20 cellular contexts compared by ENCODE assay signal in the genomic region with DNA sequence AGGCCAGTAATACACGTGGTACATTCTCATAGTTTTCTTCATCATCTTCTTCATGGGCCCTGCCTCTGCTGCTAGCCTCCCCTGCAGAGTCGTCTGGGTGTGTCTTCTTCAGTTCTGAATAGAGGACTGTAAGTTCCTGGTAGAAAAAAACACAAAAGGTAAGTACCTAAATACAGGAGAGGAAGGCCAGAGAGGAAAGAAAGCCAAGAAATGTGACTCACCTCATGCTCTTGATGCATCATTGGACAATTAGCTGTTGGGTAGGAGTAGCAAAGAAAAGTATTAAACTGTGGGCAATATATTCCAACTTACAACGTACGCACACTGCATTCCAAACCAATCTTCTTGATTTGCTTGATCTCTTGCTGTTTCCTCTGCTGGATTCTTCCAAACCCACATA. TPM values are rescaled to one million over a fixed set of nuclear protein-coding genes. Genes with fewer than 3 reads are reported as not detected.
A peak's percentile ranks its signal among the peaks of the same experiment; 100 is the strongest.
DNase-seq lines count a peak whose midpoint lies in the region; ATAC-seq and TF ChIP-seq lines count a peak whose summit lies in the region.
"Had no signal": no experiment of that assay in that cellular context is flagged by ENCODE, and none has a peak within 500 bp of the region (broad histone marks: within the 10 kb centered on the region; RNA-seq: fewer than 3 reads in every experiment).

No MANE protein-coding gene starts in this region.

- no peaks in the 10 kb centered on the region for H3K27me3 Mint-ChIP-seq in Calu3 (ENCODE audit: unreplicated experiment)
- no peaks in the 10 kb centered on the region for H3K27me3 Mint-ChIP-seq in activated CD4-positive, alpha-beta T cell treated with anti-CD3 and anti-CD28 coated beads, Interleukin-2, amount 10 ng/mL, durations not matched to agents 7 days and 5 days
- H3K27me3 Mint-ChIP-seq: CD4-positive, CD25-positive, alpha-beta regulatory T cell had no signal

- BruUV-seq in Calu3 (replicated peaks; lab: Mats Ljungman, UMichigan), result TSS peak; percentile 57
- no TSS peak for BruUV-seq in mammary epithelial cell (replicated peaks; lab: Mats Ljungman, UMichigan)

- ATAC-seq in HG02571 (IDR thresholded peaks at IDR 0.05; ENCODE audit: unreplicated experiment) (no peak), HG03135 (IDR thresholded peaks at IDR 0.05; ENCODE audit: unreplicated experiment) (no peak)
- ATAC-seq: GM12878 had no signal

- intact Hi-C loops in Calu3 (cut with micrococcal nuclease; ENCODE audit: unreplicated experiment) (no loop called here), mammary epithelial cell (cut with micrococcal nuclease) (no loop called here)

- TF ChIP-seq CTCF in Calu3 (IDR thresholded peaks at IDR 0.05; ENCODE audit: unreplicated experiment), result no peak
- no peak for TF ChIP-seq CTCF in mammary epithelial cell (conservative IDR thresholded peaks at IDR 0.05 in 1 of 2, IDR thresholded peaks at IDR 0.05 in 1 of 2; ENCODE audit: extremely low read depth in 1 of 2, insufficient read depth in 1 of 2, low read depth in 1 of 2, low read length in 2 of 2)

- H3K27ac Mint-ChIP-seq in Calu3 (ENCODE audit: unreplicated experiment), result peak overlapping the region; percentile 81
- no peak overlapping the region for H3K27ac Mint-ChIP-seq in activated CD4-positive, alpha-beta T cell treated with anti-CD3 and anti-CD28 coated beads, Interleukin-2, amount 10 ng/mL, durations not matched to agents 7 days and 5 days
- H3K27ac Mint-ChIP-seq: H9 had no signal

- H3K9ac ChIP-seq in mammary epithelial cell (ENCODE audit: insufficient read depth, low read length), result no peak overlapping the region

- H3K9me3 Mint-ChIP-seq in Calu3 (ENCODE audit: low read depth, unreplicated experiment), result peaks cover 6% of the 10 kb centered on the region
- H3K9me3 Mint-ChIP-seq in activated CD4-positive, alpha-beta T cell treated with anti-CD3 and anti-CD28 coated beads, Interleukin-2, amount 10 ng/mL, durations not matched to agents 7 days and 5 days, result peaks cover 7% of the 10 kb centered on the region

- no peaks in the 10 kb centered on the region for H3K4me1 ChIP-seq in mammary epithelial cell (ENCODE audit: insufficient read depth, low read length)
- H3K4me1 ChIP-seq: BE2C, Caco-2 had no signal

- no peak overlapping the region for H3K27ac ChIP-seq in mammary epithelial cell (ENCODE audit: insufficient read depth, low read depth, low read length)

- no peaks in the 10 kb centered on the region for H3K79me2 ChIP-seq in mammary epithelial cell (ENCODE audit: insufficient read depth, low read length)

- H2AFZ ChIP-seq in mammary epithelial cell (ENCODE audit: low read depth, low read length), result no peak overlapping the region

- H3K4me2 ChIP-seq in mammary epithelial cell (ENCODE audit: insufficient read depth, low read depth, low read length), result no peak overlapping the region

- H3K4me1 Mint-ChIP-seq in Calu3 (ENCODE audit: low read depth, unreplicated experiment), result peaks cover 54% of the 10 kb centered on the region
- no peaks in the 10 kb centered on the region for H3K4me1 Mint-ChIP-seq in activated CD4-positive, alpha-beta T cell treated with anti-CD3 and anti-CD28 coated beads, Interleukin-2, amount 10 ng/mL, durations not matched to agents 7 days and 5 days

- no peaks in the 10 kb centered on the region for H3K27me3 ChIP-seq in mammary epithelial cell (ENCODE audit: insufficient read depth, low read length)
- H3K27me3 ChIP-seq: BE2C had no signal

- dilution Hi-C loops in mammary epithelial cell (cut with HindIII; ENCODE audit: low sequenced_read_pairs), result no loop called here

- POLR2A ChIA-PET in activated CD4-positive, alpha-beta T cell treated with anti-CD3 and anti-CD28 coated beads, Interleukin-2, amount 10 ng/mL, durations not matched to agents 7 days and 5 days (lab: Charles Lee), result no interaction called here

- CTCF ChIA-PET in Calu3 (lab: Charles Lee) (interaction anchor here (0.8 to 1.0 kb wide), 3 partner anchors 13 to 98 kb away, joined by 3 to 6 read pairs (median 4); no protein-coding TSS in a partner anchor), mammary epithelial cell (lab: Charles Lee; ENCODE audit: low non-redundant PET) (no interaction called here)
- CTCF ChIA-PET in activated CD4-positive, alpha-beta T cell treated with anti-CD3 and anti-CD28 coated beads, Interleukin-2, amount 10 ng/mL, durations not matched to agents 7 days and 5 days (lab: Charles Lee), result no interaction called here

- peak overlapping the region; percentile 42 for H3K4me3 Mint-ChIP-seq in Calu3 (ENCODE audit: low read depth, unreplicated experiment)
- H3K4me3 Mint-ChIP-seq in activated CD4-positive, alpha-beta T cell treated with anti-CD3 and anti-CD28 coated beads, Interleukin-2, amount 10 ng/mL, durations not matched to agents 7 days and 5 days, result no peak overlapping the region
- H3K4me3 Mint-ChIP-seq: CD4-positive, CD25-positive, alpha-beta regulatory T cell; H9 had no signal

- no peaks in the 10 kb centered on the region for H3K9me3 ChIP-seq in mammary epithelial cell (replicated peaks; ENCODE audit: insufficient read depth, low read length)
- H3K9me3 ChIP-seq: BE2C, Caco-2 had no signal

- H3K36me3 Mint-ChIP-seq in Calu3 (ENCODE audit: insufficient read depth, unreplicated experiment), result peaks cover 24% of the 10 kb centered on the region
- H3K36me3 Mint-ChIP-seq in activated CD4-positive, alpha-beta T cell treated with anti-CD3 and anti-CD28 coated beads, Interleukin-2, amount 10 ng/mL, durations not matched to agents 7 days and 5 days (ENCODE audit: low read depth), result no peaks in the 10 kb centered on the region

- no peak overlapping the region for H3K4me3 ChIP-seq in mammary epithelial cell (replicated peaks in 1 of 3; ENCODE audit: insufficient read depth in 1 of 3, low read depth in 2 of 3, low read length in 3 of 3)
- H3K4me3 ChIP-seq: GM12878 had no signal

- no peaks in the 10 kb centered on the region for H3K36me3 ChIP-seq in mammary epithelial cell (ENCODE audit: insufficient read depth, low read length)
- H3K36me3 ChIP-seq: BE2C had no signal

- in situ Hi-C loops in mammary epithelial cell (cut with MboI; ENCODE audit: low sequenced_read_pairs in 2 of 2), result loop anchor here in 1 of 2 donors (25.0 kb wide), 1 partner anchor 91 kb away; a partner anchor contains a TSS

- 33% methylated on average over 4 of the region's 4 CpGs for WGBS in mammary epithelial cell (ENCODE audit: low coverage, missing lambda C conversion rate)

- DNase-seq in Calu3, result peak; percentile 51
- DNase-seq in Daoy (ENCODE audit: low read depth), result peak; percentile 43
- DNase-seq in mammary epithelial cell, result peak; percentile 12
- DNase-seq in kidney tubule cell (ENCODE audit: low spot score), result peak; percentile 74
- DNase-seq in activated CD4-positive, alpha-beta T cell treated with anti-CD3 and anti-CD28 coated beads, Interleukin-2, amount 10 ng/mL, durations not matched to agents 7 days and 5 days, result no peak
- DNase-seq in DMS 273 (lab: John Stamatoyannopoulos, UW; ENCODE audit: unreplicated experiment), result no peak
- DNase-seq: ACHN; BE2C; C1 segment of cervical spinal cord; Caco-2; CD4-positive, CD25-positive, alpha-beta regulatory T cell; DMS79; GF-D8; H9; KG1 had no signal

- H4K20me1 ChIP-seq in mammary epithelial cell (ENCODE audit: insufficient read depth, low read length), result no peaks in the 10 kb centered on the region

RNA-seq across cellular contexts. Expression of a gene that starts 21.8 kb away (rescaled TPM):
- 1.2 and 2.2 TPM in 2 replicates for total RNA-seq in Calu3 (2022)
- total RNA-seq in Daoy (2014; rRNA removed; shearing (Covaris generic)), result not detected in 2 replicates
- not detected for total RNA-seq in mammary epithelial cell
- polyA plus RNA-seq in mammary epithelial cell, result not detected
- not detected for polyA minus RNA-seq in mammary epithelial cell
- total RNA-seq in activated CD4-positive, alpha-beta T cell treated with anti-CD3 and anti-CD28 coated beads, Interleukin-2, amount 10 ng/mL, durations not matched to agents 7 days and 5 days, result under 1 TPM; 0.10 to 0.20 TPM
- total RNA-seq: Caco-2, H1, H9, HT-29 had no signal
- polyA plus RNA-seq: H1 had no signal

Comparison
In these comparisons a context has a peak if more than half of its experiments do, and no peak if none do; other contexts are left out.
1. DNase-seq: peak in Calu3 (single experiment), Daoy (single experiment), mammary epithelial cell (single experiment) and kidney tubule cell (single experiment); none in activated CD4-positive, alpha-beta T cell treated with anti-CD3 and anti-CD28 coated beads, Interleukin-2, amount 10 ng/mL, durations not matched to agents 7 days and 5 days (single experiment) and DMS 273 (single experiment).